Comparison of ENCODE assay signal across 28 cellular contexts in genomic region chr3:61407397-61407796, GRCh38.
"Had no signal": no experiment of that assay in that cellular context is flagged by ENCODE, and none has a peak within 500 bp of the region (broad histone marks: within the 10 kb centered on the region; RNA-seq: fewer than 3 reads in every experiment).

No MANE protein-coding gene starts in this region.

- H3K27me3 ChIP-seq: colonic mucosa, foreskin keratinocyte, gastrocnemius medialis, gastroesophageal sphincter, heart left ventricle, heart right ventricle had no signal

- H3K27ac ChIP-seq: colonic mucosa, coronary artery, dorsolateral prefrontal cortex, epithelial cell of prostate, esophagus muscularis mucosa, esophagus squamous epithelium, foreskin keratinocyte, gastrocnemius medialis, gastroesophageal sphincter, heart left ventricle, heart right ventricle had no signal

- ATAC-seq: effector memory CD8-positive, alpha-beta T cell; esophagus mucosa; foreskin keratinocyte; gastrocnemius medialis; gastroesophageal sphincter; heart left ventricle; heart right ventricle had no signal

- H3K36me3 ChIP-seq: colonic mucosa, esophagus muscularis mucosa, esophagus squamous epithelium, gastrocnemius medialis, gastroesophageal sphincter, heart left ventricle, heart right ventricle had no signal

- FAIRE-seq: colon, endometrium, endothelial cell of umbilical vein, frontal cortex had no signal

- H3K9me3 ChIP-seq: colonic mucosa, esophagus muscularis mucosa, esophagus squamous epithelium, gastrocnemius medialis, gastroesophageal sphincter, heart left ventricle, heart right ventricle had no signal

- H3K4me1 ChIP-seq: colonic mucosa, esophagus muscularis mucosa, esophagus squamous epithelium, foreskin keratinocyte, gastrocnemius medialis, gastroesophageal sphincter, heart left ventricle, heart right ventricle had no signal

- H3K4me3 ChIP-seq: colonic mucosa, coronary artery, dorsolateral prefrontal cortex, esophagus muscularis mucosa, esophagus squamous epithelium, gastrocnemius medialis, gastroesophageal sphincter, heart left ventricle, heart right ventricle had no signal

- DNase-seq: colonic mucosa; cortex of kidney; dermis blood vessel endothelial cell; dorsolateral prefrontal cortex; effector CD4-positive, alpha-beta T cell; effector CD8-positive, alpha-beta T cell; effector memory CD4-positive, alpha-beta T cell; effector memory CD8-positive, alpha-beta T cell; endodermal cell; erythroblast; esophagus squamous epithelium; foreskin fibroblast; foreskin keratinocyte; foreskin melanocyte; gastrocnemius medialis; glutamatergic neuron; head of caudate nucleus; heart left ventricle; heart right ventricle had no signal
